Comparison of ENCODE assay signal across 1 cellular context in the genomic region with DNA sequence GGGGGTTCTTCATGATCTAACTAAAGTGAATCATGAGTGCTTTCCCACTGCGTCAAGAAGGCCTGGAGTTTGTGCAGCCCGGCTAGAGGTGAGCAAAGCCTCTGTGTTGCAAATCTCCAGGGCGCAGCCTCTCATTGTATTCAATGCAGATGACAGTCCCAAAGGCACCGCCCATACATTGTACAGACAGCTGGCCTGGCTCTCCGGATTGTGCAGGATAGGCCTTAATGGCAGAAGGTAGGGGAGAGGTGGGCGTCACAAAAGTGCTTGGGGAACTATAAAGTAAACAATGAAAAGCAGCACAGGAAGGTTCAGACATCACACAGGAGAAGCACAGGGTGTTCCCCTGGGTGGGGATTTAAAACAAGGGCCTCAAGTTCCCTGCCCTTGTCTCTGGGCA.
TF ChIP-seq lines count a peak whose summit lies in the region.

No MANE protein-coding gene starts in this region.

TF ChIP-seq in H1, 55 proteins besides CTCF, POLR2A, EP300 and RAD21:
- TF ChIP-seq SP2 (IDR thresholded peaks at IDR 0.05; ENCODE audit: low read length) (no peak), NRF1 (IDR thresholded peaks at IDR 0.05; ENCODE audit: low read depth, low read length) (no peak)
